29 cellular contexts compared by ENCODE assay signal in the genomic region with DNA sequence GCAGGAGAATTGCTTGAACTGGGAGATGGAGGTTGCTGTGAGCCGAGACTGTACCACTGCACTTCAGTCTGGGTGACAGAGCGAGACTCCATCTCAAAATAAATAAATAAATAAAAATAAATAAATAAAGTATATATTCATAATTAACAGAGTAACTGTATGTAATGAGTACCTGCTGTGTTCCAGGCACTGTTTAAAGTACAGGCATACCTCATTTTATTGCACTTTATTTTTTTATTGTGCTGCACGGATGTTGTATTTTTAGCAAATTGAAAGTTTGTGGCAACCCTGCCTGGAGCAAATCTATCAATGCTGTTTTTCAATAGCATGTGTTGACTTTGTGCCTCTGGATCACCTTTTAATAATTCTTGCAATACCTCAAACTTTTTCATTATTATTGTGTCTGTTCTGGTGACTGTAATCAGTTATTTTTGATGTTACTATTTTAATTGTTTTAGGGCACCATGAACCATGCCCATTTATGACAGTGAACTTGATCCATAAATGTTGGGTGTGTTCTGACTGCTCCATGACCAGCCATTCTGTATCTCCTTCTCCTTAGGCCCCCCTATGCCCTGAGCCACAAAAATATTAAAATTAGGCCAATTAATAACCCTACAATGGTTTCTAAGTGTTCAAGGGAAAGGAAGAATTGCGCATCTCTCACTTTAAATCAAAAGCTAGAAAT. TPM values are rescaled to one million over a fixed set of nuclear protein-coding genes. Genes with fewer than 3 reads are reported as not detected.
"Had no signal": no experiment of that assay in that cellular context is flagged by ENCODE, and none has a peak within 500 bp of the region (broad histone marks: within the 10 kb centered on the region; RNA-seq: fewer than 3 reads in every experiment).

No MANE protein-coding gene starts in this region.

- H3K36me3 Mint-ChIP-seq: neural progenitor cell had no signal

- H3K27ac Mint-ChIP-seq: activated naive CD4-positive, alpha-beta T cell treated with anti-CD3 and anti-CD28 coated beads, Interleukin-2, amount 50 U/mL, for 24 hours; activated T-helper 2 cell treated with anti-CD3 and anti-CD28 coated beads, Interferon-gamma antibody, Interleukin-2, Interleukin-4, amounts not matched to agents 10 μg/mL and 5 μg/mL and 100 μg/mL, durations not matched to agents 14 hours and 24 hours and 36 hours; brain; naive B cell; neural progenitor cell had no signal

- ATAC-seq: activated T-cell treated with anti-CD3 and anti-CD28 coated beads, Interleukin-2, amount 50 U/mL, for 4 hours; left cardiac atrium; psoas muscle had no signal

- H3K27ac ChIP-seq: ascending aorta, cardiac muscle cell, neural progenitor cell, parathyroid adenoma, psoas muscle, sigmoid colon, thyroid gland, upper lobe of left lung, vagina, VCaP had no signal

- H3K4me3 Mint-ChIP-seq: activated naive CD4-positive, alpha-beta T cell treated with anti-CD3 and anti-CD28 coated beads, Interleukin-2, amount 50 U/mL, for 24 hours; activated T-cell treated with anti-CD3 and anti-CD28 coated beads, Interleukin-2, amount 50 U/mL, for 4 hours; brain; naive B cell; neural progenitor cell had no signal

- H3K9me3 Mint-ChIP-seq: activated naive CD4-positive, alpha-beta T cell treated with anti-CD3 and anti-CD28 coated beads, Interleukin-2, amount 50 U/mL, for 24 hours had no signal

- H3K27me3 ChIP-seq: ascending aorta, cardiac muscle cell, neural progenitor cell, thyroid gland, upper lobe of left lung, vagina had no signal

- H3K36me3 ChIP-seq: ascending aorta, cardiac muscle cell, neural progenitor cell, sigmoid colon, thyroid gland, upper lobe of left lung, vagina had no signal

- H3K4me1 ChIP-seq: ascending aorta, neural progenitor cell, parathyroid adenoma, psoas muscle, sigmoid colon, thyroid gland, upper lobe of left lung, vagina had no signal

- H3K27me3 Mint-ChIP-seq: brain had no signal

- H3K9me3 ChIP-seq: thyroid gland, vagina had no signal

- DNase-seq: activated CD4-positive, alpha-beta T cell treated with anti-CD3 and anti-CD28 coated beads for 4 hours; activated CD4-positive, alpha-beta T cell treated with anti-CD3 and anti-CD28 coated beads, Interleukin-2, amount 50 U/mL, for 4 hours; activated T-cell treated with anti-CD3 and anti-CD28 coated beads, Interleukin-2, amount 50 U/mL, for 4 hours; cortex of kidney; foreskin fibroblast; head of caudate nucleus; hippocampal formation; left cardiac atrium; mammary epithelial cell; naive B cell; occipital lobe; psoas muscle; sigmoid colon; stimulated activated CD4-positive, alpha-beta T cell treated with anti-CD3 and anti-CD28 coated beads, Interleukin-2, amount 100 ng/mL, for 24 hours; stimulated activated naive CD4-positive, alpha-beta T cell; T-helper 9 cell; thyroid gland; upper lobe of left lung had no signal

- H3K4me3 ChIP-seq: ascending aorta, cardiac muscle cell, neural progenitor cell, psoas muscle, sigmoid colon, smooth muscle cell, thyroid gland, upper lobe of left lung, vagina had no signal

- H3K4me1 Mint-ChIP-seq: activated naive CD4-positive, alpha-beta T cell treated with anti-CD3 and anti-CD28 coated beads, Interleukin-2, amount 50 U/mL, for 24 hours; brain; naive B cell; neural progenitor cell had no signal

RNA-seq across cellular contexts. Expression of a gene that starts 27.5 kb away (rescaled TPM):
- total RNA-seq: cardiac muscle cell, endothelial cell of umbilical vein, smooth muscle cell had no signal

RNA-seq across cellular contexts. Expression of a gene that starts 43.4 kb away (rescaled TPM):
- total RNA-seq: ascending aorta, cardiac muscle cell, endothelial cell of umbilical vein, mammary epithelial cell, occipital lobe, smooth muscle cell had no signal
